ENCODE assay signal across 16 cellular contexts in the genomic region with DNA sequence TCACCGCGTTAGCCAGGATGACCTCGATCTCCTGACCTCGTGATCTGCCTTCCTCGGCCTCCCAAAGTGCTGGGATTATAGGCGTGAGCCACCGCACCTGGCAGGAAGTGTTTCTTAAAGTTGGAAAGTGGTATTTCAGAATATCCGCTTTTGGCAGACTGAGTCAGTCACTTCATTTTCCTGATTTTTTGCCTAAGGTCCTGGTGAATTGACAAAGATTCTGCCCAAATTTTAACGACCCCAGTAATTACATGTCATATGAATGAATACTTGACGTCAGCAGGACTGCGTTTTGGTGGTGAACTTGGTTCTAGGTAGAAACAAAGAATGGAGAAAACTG. TPM values are rescaled to one million over a fixed set of nuclear protein-coding genes. Genes with fewer than 3 reads are reported as not detected.
A peak's percentile ranks its signal among the peaks of the same experiment; 100 is the strongest.
DNase-seq lines count a peak whose midpoint lies in the region; ATAC-seq, FAIRE-seq and TF ChIP-seq lines count a peak whose summit lies in the region.
"Had no signal": no experiment of that assay in that cellular context is flagged by ENCODE, and none has a peak within 500 bp of the region (broad histone marks: within the 10 kb centered on the region; RNA-seq: fewer than 3 reads in every experiment).

No MANE protein-coding gene starts in this region.

- H3K36me3 ChIP-seq in DOHH2 (ENCODE audit: control insufficient read depth, low read length) (peaks cover 51% of the 10 kb centered on the region), left lung (peaks cover 0 to 30% of the 10 kb centered on the region in 2 donors), gastrocnemius medialis (peaks cover 0 to 18% of the 10 kb centered on the region in 2 donors)

- CTCF ChIA-PET in MCF 10A (lab: Yijun Ruan, JAX): interaction anchor here (0.6 to 1.7 kb wide), 2 partner anchors 39 to 40 kb away, joined by 3 to 5 read pairs; no protein-coding TSS in a partner anchor

- no peak overlapping the region for H3K4me3 ChIP-seq in DOHH2 (ENCODE audit: low read length)
- peak overlapping the region in 1 of 2 donors; percentile 13 for H3K4me3 ChIP-seq in left lung
- peak overlapping the region in 2 of 4 donors; percentile 7 to 20 for H3K4me3 ChIP-seq in gastrocnemius medialis
- H3K4me3 ChIP-seq: GM23338, right atrium auricular region had no signal

- peaks cover 20% of the 10 kb centered on the region for H3K4me1 Mint-ChIP-seq in MCF 10A (ENCODE audit: insufficient read depth, unreplicated experiment)

- peak; percentile 2 for DNase-seq in MCF 10A (ENCODE audit: unreplicated experiment)
- DNase-seq in left lung: no peak
- no peak for DNase-seq in gastrocnemius medialis
- no peak for DNase-seq in GM12892 (ENCODE audit: insufficient read length)
- no peak for DNase-seq in GM13977 (ENCODE audit: low spot score)
- no peak for DNase-seq in anterior cingulate cortex (lab: John Stamatoyannopoulos, UW)
- DNase-seq: activated effector memory CD4-positive, alpha-beta T cell treated with anti-CD3 and anti-CD28 coated beads, Interleukin-2, amount 50 U/mL, for 16 hours; mesendoderm; NCI-H524; T1000 had no signal

- no peak overlapping the region for H3K4me2 ChIP-seq in DOHH2 (ENCODE audit: low read length)
- H3K4me2 ChIP-seq: GM23338 had no signal

- intact Hi-C loops in MCF 10A (cut with micrococcal nuclease) (no loop called here), left lung (cut with DNase I) (no loop called here), gastrocnemius medialis (cut with DNase I; ENCODE audit: low total_unique reads) (no loop called here)

- H3K9me3 Mint-ChIP-seq in MCF 10A (ENCODE audit: unreplicated experiment): no peaks in the 10 kb centered on the region

- H3K9me2 ChIP-seq in DOHH2 (replicated peaks; ENCODE audit: control insufficient read depth, low read length): no peaks in the 10 kb centered on the region

- H4K20me1 ChIP-seq in DOHH2 (ENCODE audit: control insufficient read depth, insufficient read depth, low read depth, low read length): no peaks in the 10 kb centered on the region

- no peak for TF ChIP-seq POLR2A in gastrocnemius medialis (IDR thresholded peaks at IDR 0.05)
- no peak for TF ChIP-seq POLR2A in GM12892 (IDR thresholded peaks at IDR 0.05; ENCODE audit: low read depth, low read length)

- H3K27ac ChIP-seq in DOHH2 (ENCODE audit: low read depth, low read length) (0 out of 2 replicates have a peak overlapping the region, but pooled peaks have one; percentile 34), left lung (peak overlapping the region; percentile 42 to 68), gastrocnemius medialis (peak overlapping the region; percentile 16 to 67 (median 34))

- no peak for FAIRE-seq in GM12892 (lab: Jason Lieb, UNC)
- FAIRE-seq: D721Med, G401.6 had no signal

- H3K4me3 Mint-ChIP-seq in MCF 10A (ENCODE audit: unreplicated experiment): peak overlapping the region; percentile 64
- H3K4me3 Mint-ChIP-seq: GM23338 had no signal

- H3K27ac Mint-ChIP-seq in MCF 10A (ENCODE audit: low read depth, unreplicated experiment): peak overlapping the region; percentile 91
- H3K27ac Mint-ChIP-seq: GM23338 had no signal

- H3K9me3 ChIP-seq in DOHH2 (ENCODE audit: control insufficient read depth, insufficient read depth, low read length) (no peaks in the 10 kb centered on the region), left lung (no peaks in the 10 kb centered on the region), gastrocnemius medialis (no peaks in the 10 kb centered on the region)
- H3K9me3 ChIP-seq: right atrium auricular region had no signal

- H3F3A ChIP-seq in DOHH2 (ENCODE audit: control insufficient read depth, insufficient read depth): peaks cover 2% of the 10 kb centered on the region; the same call in 1 of the 2 replicates

- H3K4me1 ChIP-seq in DOHH2 (ENCODE audit: control insufficient read depth, low read length) (peaks cover 36% of the 10 kb centered on the region), left lung (peaks cover 3 to 42% of the 10 kb centered on the region in 2 donors), gastrocnemius medialis (peaks cover 1 to 5% of the 10 kb centered on the region in 2 donors)

- in situ Hi-C loops in gastrocnemius medialis (cut with MboI; ENCODE audit: low sequenced_read_pairs in 4 of 4) (loop anchor here in 1 of 4 donors (10.0 kb wide), 2 partner anchors 55 to 95 kb away; no protein-coding TSS in a partner anchor), GM13977 (cut with MboI; ENCODE audit: low pct_unique_long_range_greater_than_20kb, low sequenced_read_pairs, unreplicated experiment) (no loop called here)

- H3K27me3 Mint-ChIP-seq in MCF 10A (ENCODE audit: insufficient read depth, unreplicated experiment): no peaks in the 10 kb centered on the region

- peaks cover 53% of the 10 kb centered on the region for H3K79me2 ChIP-seq in DOHH2 (ENCODE audit: control insufficient read depth, low read length)

- H3K36me3 Mint-ChIP-seq in MCF 10A (ENCODE audit: insufficient read depth, unreplicated experiment): peaks cover 60% of the 10 kb centered on the region

- H3K27me3 ChIP-seq in DOHH2 (ENCODE audit: control insufficient read depth, low read length) (no peaks in the 10 kb centered on the region), left lung (no peaks in the 10 kb centered on the region), gastrocnemius medialis (no peaks in the 10 kb centered on the region)
- H3K27me3 ChIP-seq: right atrium auricular region had no signal

- TF ChIP-seq CTCF in DOHH2 (IDR thresholded peaks at IDR 0.05; ENCODE audit: low read depth, low read length, poor library complexity, severe bottlenecking) (no peak), MCF 10A (IDR thresholded peaks at IDR 0.05; ENCODE audit: unreplicated experiment) (no peak), left lung (IDR thresholded peaks at IDR 0.05) (no peak), gastrocnemius medialis (IDR thresholded peaks at IDR 0.05 in 4 of 5, conservative IDR thresholded peaks at IDR 0.05 in 1 of 5) (no peak), GM13977 (IDR thresholded peaks at IDR 0.05; ENCODE audit: extremely low read depth, insufficient read depth, missing control alignments) (no peak)

- POLR2A ChIA-PET in MCF 10A (lab: Yijun Ruan, JAX): interaction anchor here (0.7 to 1.7 kb wide), 5 partner anchors 40 to 105 kb away, joined by 4 to 18 read pairs (median 6); partner anchors contain the start of gene NBR1

- no peak for ATAC-seq in left lung
- no peak for ATAC-seq in gastrocnemius medialis
- no peak for ATAC-seq in HG03442 (IDR thresholded peaks at IDR 0.05; ENCODE audit: unreplicated experiment)
- ATAC-seq: GM23338 had no signal

- BruUV-seq in MCF 10A (replicated peaks; lab: Mats Ljungman, UMichigan): no TSS peak

RNA-seq across cellular contexts. Expression of gene BRCA1, which starts 4.5 kb away (rescaled TPM):
- total RNA-seq in MCF 10A (2022): 12.4 and 18.1 TPM in 2 replicates
- 10 to 100 TPM; 10.3 to 17.7 TPM for total RNA-seq in left lung
- 1 to 10 TPM; 2.8 to 4.8 (median 4.0) TPM for total RNA-seq in gastrocnemius medialis
- polyA plus RNA-seq in GM12892 (2012; ENCODE audit: missing spikeins): 37.0 TPM

RNA-seq across cellular contexts. Expression of gene NBR1, which starts 41.4 kb away (rescaled TPM):
- 105 and 106 TPM in 2 replicates for total RNA-seq in MCF 10A (2022)
- 10 to 100 TPM; 62.4 to 78.2 TPM for total RNA-seq in left lung
- total RNA-seq in gastrocnemius medialis: 100 to 1,000 TPM; 135 to 162 (median 145) TPM
- 30.5 TPM for polyA plus RNA-seq in GM12892 (2012; ENCODE audit: missing spikeins)
